ENCODE assay signal across 2 cellular contexts in the genomic region with DNA sequence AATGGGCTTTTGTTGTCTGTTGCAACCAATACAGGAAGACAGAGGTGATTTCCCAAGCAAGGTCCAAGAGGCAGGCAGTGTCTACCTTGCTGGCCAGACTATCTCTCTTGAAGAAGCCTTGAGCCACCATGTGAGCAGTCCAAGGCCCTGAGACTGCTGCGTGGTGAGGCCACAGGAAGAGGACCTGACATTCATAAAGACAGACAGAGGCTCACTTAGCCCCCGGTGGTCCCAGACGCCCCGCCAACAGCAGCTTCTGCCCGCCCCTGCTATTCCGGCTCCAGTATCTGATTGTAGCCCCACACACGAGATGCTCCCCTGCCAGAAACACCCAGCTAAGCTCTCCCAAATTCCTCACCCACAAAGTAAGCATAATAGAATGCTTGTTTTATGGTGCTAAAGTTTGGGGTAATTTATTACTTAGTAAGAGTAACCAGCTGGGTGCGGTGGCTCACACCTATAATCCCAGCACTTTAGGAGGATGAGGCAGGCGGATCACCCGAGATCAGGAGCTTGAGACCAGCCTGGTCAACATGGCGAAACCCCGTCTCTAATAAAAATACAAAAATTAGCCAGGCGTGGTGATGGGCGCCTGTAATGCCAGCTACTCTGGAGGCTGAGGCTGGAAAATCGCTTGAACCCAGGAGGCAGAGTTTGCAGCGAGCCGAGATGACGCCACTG.
TF ChIP-seq lines count a peak whose summit lies in the region.

No MANE protein-coding gene starts in this region.

TF ChIP-seq in A549, 52 proteins besides CTCF, POLR2A, EP300 and RAD21:
- TF ChIP-seq CBX2 (IDR thresholded peaks at IDR 0.05; ENCODE audit: borderline replicate concordance, low read depth) (no peak), ATOH8 (CRISPR knock-in tag; IDR thresholded peaks at IDR 0.05; ENCODE audit: low read depth) (no peak), RCOR1 (IDR thresholded peaks at IDR 0.05; ENCODE audit: low read depth, low read length) (no peak), ESRRA (IDR thresholded peaks at IDR 0.05; ENCODE audit: borderline replicate concordance, low read length) (no peak), MYC (IDR thresholded peaks at IDR 0.05; ENCODE audit: borderline replicate concordance, low read length) (no peak), RARB (CRISPR knock-in tag; IDR thresholded peaks at IDR 0.05) (no peak), ZNF302 (CRISPR knock-in tag; IDR thresholded peaks at IDR 0.05) (no peak), CHD4 (IDR thresholded peaks at IDR 0.05; ENCODE audit: borderline replicate concordance) (no peak), GATA3 (IDR thresholded peaks at IDR 0.05; ENCODE audit: borderline replicate concordance) (no peak)

TF ChIP-seq in K562, 482 proteins besides CTCF, POLR2A, EP300 and RAD21:
- TF ChIP-seq KDM2B (CRISPR knock-in tag; IDR thresholded peaks at IDR 0.05) (no peak), POLR3A (IDR thresholded peaks at IDR 0.05; ENCODE audit: borderline replicate concordance, extremely low read depth, insufficient read depth, insufficient read length) (no peak), PHTF2 (CRISPR knock-in tag; IDR thresholded peaks at IDR 0.05) (no peak), BRF1 (IDR thresholded peaks at IDR 0.05; ENCODE audit: borderline replicate concordance, extremely low read depth, insufficient read length) (no peak), TCF3 (CRISPR knock-in tag; IDR thresholded peaks at IDR 0.05) (no peak), RREB1 (CRISPR knock-in tag; IDR thresholded peaks at IDR 0.05) (no peak), ZMIZ1 (IDR thresholded peaks at IDR 0.05; ENCODE audit: low read depth in 2 of 2, low read length in 2 of 2) (no peak), TRIM28 (IDR thresholded peaks at IDR 0.05) (no peak), ZNF583 (CRISPR knock-in tag; IDR thresholded peaks at IDR 0.05) (no peak), ZNF12 (CRISPR knock-in tag; IDR thresholded peaks at IDR 0.05) (no peak), ZNF830 (CRISPR knock-in tag; IDR thresholded peaks at IDR 0.05) (no peak), L3MBTL2 (IDR thresholded peaks at IDR 0.05) (no peak), MYNN (IDR thresholded peaks at IDR 0.05) (no peak), MYNN (CRISPR knock-in tag; IDR thresholded peaks at IDR 0.05) (no peak), PPARD (CRISPR knock-in tag; IDR thresholded peaks at IDR 0.05) (no peak), NFRKB (IDR thresholded peaks at IDR 0.05; ENCODE audit: low read depth) (no peak), ARHGAP35 (IDR thresholded peaks at IDR 0.05; ENCODE audit: partially characterized antibody) (no peak), BCL6 (CRISPR knock-in tag; IDR thresholded peaks at IDR 0.05) (no peak), ZKSCAN1 (IDR thresholded peaks at IDR 0.05; ENCODE audit: low read depth, low read length) (no peak)
- TF ChIP-seq, protein P1, sequence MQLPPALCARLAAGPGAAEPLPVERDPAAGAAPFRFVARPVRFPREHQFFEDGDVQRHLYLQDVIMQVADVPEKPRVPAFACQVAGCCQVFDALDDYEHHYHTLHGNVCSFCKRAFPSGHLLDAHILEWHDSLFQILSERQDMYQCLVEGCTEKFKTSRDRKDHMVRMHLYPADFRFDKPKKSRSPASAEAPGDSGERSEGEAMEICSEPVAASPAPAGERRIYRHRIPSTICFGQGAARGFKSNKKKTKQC (CRISPR knock-in tag; IDR thresholded peaks at IDR 0.05), result no peak
- TF ChIP-seq, protein P2, sequence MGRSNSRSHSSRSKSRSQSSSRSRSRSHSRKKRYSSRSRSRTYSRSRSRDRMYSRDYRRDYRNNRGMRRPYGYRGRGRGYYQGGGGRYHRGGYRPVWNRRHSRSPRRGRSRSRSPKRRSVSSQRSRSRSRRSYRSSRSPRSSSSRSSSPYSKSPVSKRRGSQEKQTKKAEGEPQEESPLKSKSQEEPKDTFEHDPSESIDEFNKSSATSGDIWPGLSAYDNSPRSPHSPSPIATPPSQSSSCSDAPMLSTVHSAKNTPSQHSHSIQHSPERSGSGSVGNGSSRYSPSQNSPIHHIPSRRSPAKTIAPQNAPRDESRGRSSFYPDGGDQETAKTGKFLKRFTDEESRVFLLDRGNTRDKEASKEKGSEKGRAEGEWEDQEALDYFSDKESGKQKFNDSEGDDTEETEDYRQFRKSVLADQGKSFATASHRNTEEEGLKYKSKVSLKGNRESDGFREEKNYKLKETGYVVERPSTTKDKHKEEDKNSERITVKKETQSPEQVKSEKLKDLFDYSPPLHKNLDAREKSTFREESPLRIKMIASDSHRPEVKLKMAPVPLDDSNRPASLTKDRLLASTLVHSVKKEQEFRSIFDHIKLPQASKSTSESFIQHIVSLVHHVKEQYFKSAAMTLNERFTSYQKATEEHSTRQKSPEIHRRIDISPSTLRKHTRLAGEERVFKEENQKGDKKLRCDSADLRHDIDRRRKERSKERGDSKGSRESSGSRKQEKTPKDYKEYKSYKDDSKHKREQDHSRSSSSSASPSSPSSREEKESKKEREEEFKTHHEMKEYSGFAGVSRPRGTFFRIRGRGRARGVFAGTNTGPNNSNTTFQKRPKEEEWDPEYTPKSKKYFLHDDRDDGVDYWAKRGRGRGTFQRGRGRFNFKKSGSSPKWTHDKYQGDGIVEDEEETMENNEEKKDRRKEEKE (IDR thresholded peaks at IDR 0.05; ENCODE audit: borderline replicate concordance in 1 of 2, control insufficient read depth in 1 of 2, low read depth in 2 of 2, low read length in 1 of 2), result no peak
